15 cellular contexts compared by ENCODE assay signal in the genomic region with DNA sequence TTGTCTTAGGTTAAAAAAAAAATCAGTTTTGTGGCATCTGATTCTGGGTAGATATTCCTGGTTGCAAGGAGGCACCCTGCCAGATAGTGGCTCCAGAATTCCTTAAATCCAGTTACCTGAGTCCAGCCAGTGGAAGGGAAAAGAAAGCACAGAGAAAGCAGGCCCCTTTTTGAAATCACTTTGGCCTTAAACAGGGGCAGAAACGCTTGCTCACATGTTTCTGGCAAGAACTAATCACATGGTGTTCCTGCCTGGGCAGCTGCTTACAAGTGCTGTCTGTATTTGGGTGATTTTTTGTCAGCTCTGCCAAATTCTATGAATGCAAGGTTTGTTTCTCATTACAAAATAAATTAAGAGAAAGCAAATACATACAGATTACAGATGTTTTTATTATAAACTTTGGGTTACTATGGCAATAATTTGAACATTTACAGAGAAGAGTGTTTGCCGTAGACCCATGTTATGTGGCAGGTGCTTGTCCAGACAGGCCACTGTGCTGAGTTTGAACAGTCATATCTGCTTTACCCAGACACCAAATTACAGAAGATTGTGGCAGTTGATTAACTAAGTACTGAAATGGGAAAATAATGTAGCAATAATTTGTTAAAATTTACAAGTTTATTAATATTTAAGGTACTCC.
DNase-seq lines count a peak whose midpoint lies in the region; ATAC-seq and TF ChIP-seq lines count a peak whose summit lies in the region.
"Had no signal": no experiment of that assay in that cellular context is flagged by ENCODE, and none has a peak within 500 bp of the region (broad histone marks: within the 10 kb centered on the region; RNA-seq: fewer than 3 reads in every experiment).

No MANE protein-coding gene starts in this region.

- ATAC-seq in GM21786 (IDR thresholded peaks at IDR 0.05; ENCODE audit: unreplicated experiment): no peak

- TF ChIP-seq POLR2A in erythroblast (IDR thresholded peaks at IDR 0.05; ENCODE audit: low read length) (no peak), prostate gland (IDR thresholded peaks at IDR 0.05) (no peak)

- no peaks in the 10 kb centered on the region for H3K36me3 ChIP-seq in Loucy (ENCODE audit: insufficient read depth, low read length)
- H3K36me3 ChIP-seq in prostate gland: no peaks in the 10 kb centered on the region
- H3K36me3 ChIP-seq: suprapubic skin had no signal

- H3K9ac ChIP-seq in Loucy (ENCODE audit: low read depth, low read length, poor library complexity, severe bottlenecking): no peak overlapping the region
- H3K9ac ChIP-seq: GM23248 had no signal

- H3K27me3 ChIP-seq in Loucy (ENCODE audit: insufficient read depth, low read length, poor library complexity, severe bottlenecking) (no peaks in the 10 kb centered on the region), prostate gland (replicated peaks; ENCODE audit: insufficient read depth) (no peaks in the 10 kb centered on the region)
- H3K27me3 ChIP-seq: suprapubic skin had no signal

- no peaks in the 10 kb centered on the region for H4K20me1 ChIP-seq in Loucy (ENCODE audit: insufficient read depth, low read length, poor library complexity, severe bottlenecking)

- TF ChIP-seq CTCF in Loucy (conservative IDR thresholded peaks at IDR 0.05; ENCODE audit: low read length) (no peak), prostate gland (IDR thresholded peaks at IDR 0.05) (no peak)

- no peak overlapping the region for H3K4me2 ChIP-seq in Loucy (ENCODE audit: low read depth, low read length, poor library complexity, severe bottlenecking)

- intact Hi-C loops in prostate gland (cut with DNase I): no loop called here

- no peak overlapping the region for H3K27ac ChIP-seq in prostate gland
- H3K27ac ChIP-seq: GM23248, suprapubic skin, VCaP had no signal

- 8% methylated on average over 2 of the region's 2 CpGs for WGBS in prostate gland

- no peaks in the 10 kb centered on the region for H3F3A ChIP-seq in Loucy (ENCODE audit: low read depth)

- no peaks in the 10 kb centered on the region for H3K9me2 ChIP-seq in Loucy (replicated peaks; ENCODE audit: low read depth, low read length)

- no peaks in the 10 kb centered on the region for H3K79me2 ChIP-seq in Loucy (ENCODE audit: insufficient read depth, low read length)

- DNase-seq in NCI-H345 (lab: John Stamatoyannopoulos, UW) (peak; percentile 73), erythroblast (lab: John Stamatoyannopoulos, UW) (peak; percentile 60 to 71), prostate gland (ENCODE audit: low spot score) (peak; percentile 74), MV-4-11 (lab: John Stamatoyannopoulos, UW) (no peak)
- no peak for DNase-seq in central memory CD4-positive, alpha-beta T cell
- DNase-seq: activated naive CD8-positive, alpha-beta T cell treated with anti-CD3 and anti-CD28 coated beads, Interleukin-2, amount 10 ng/mL, durations not matched to agents 7 days and 5 days; Caco-2; cortex of kidney; GM23248; NCI-H187 had no signal

- H3K9me3 ChIP-seq in Loucy (ENCODE audit: insufficient read depth, low read depth, low read length) (no peaks in the 10 kb centered on the region), prostate gland (no peaks in the 10 kb centered on the region)
- H3K9me3 ChIP-seq: Caco-2, suprapubic skin had no signal

- H3K4me1 ChIP-seq in Loucy (ENCODE audit: insufficient read depth, low read length, poor library complexity, severe bottlenecking) (no peaks in the 10 kb centered on the region), prostate gland (replicated peaks) (no peaks in the 10 kb centered on the region)
- H3K4me1 ChIP-seq: Caco-2 had no signal

- H3K4me3 ChIP-seq in Loucy (ENCODE audit: low read length, poor library complexity, severe bottlenecking): no peak overlapping the region
- no peak overlapping the region for H3K4me3 ChIP-seq in prostate gland
- H3K4me3 ChIP-seq: GM23248, skin epidermis, suprapubic skin had no signal

- H2AFZ ChIP-seq in Loucy (ENCODE audit: low read length): peak overlapping the region; percentile 65; the same call in 1 of the 2 replicates
- H2AFZ ChIP-seq: GM23248 had no signal

Comparison
In these comparisons a context has a peak if more than half of its experiments do, and no peak if none do; other contexts are left out.
1. DNase-seq: peak in NCI-H345 (single experiment), erythroblast (2 of 2) and prostate gland (single experiment); none in central memory CD4-positive, alpha-beta T cell (single experiment) and MV-4-11 (single experiment).